In genomic region chr12:111368684-111369495, GRCh38 we compare ENCODE assay signal across 8 cellular contexts. TPM values are rescaled to one million over a fixed set of nuclear protein-coding genes. Genes with fewer than 3 reads are reported as not detected.
DNase-seq lines count a peak whose midpoint lies in the region; ATAC-seq and TF ChIP-seq lines count a peak whose summit lies in the region.

Gene PHETA1 (minus strand): TSS chr12:111369095. CDS start chr12:111363427, 5,668 bp downstream.

- no peak for TF ChIP-seq CTCF in colonic mucosa (IDR thresholded peaks at IDR 0.05)

- no peaks in the 10 kb centered on the region for H3K36me3 ChIP-seq in colonic mucosa

- no peaks in the 10 kb centered on the region for H3K27me3 ChIP-seq in colonic mucosa

- peak; percentile 61 for TF ChIP-seq POLR2A in GM18951 (IDR thresholded peaks at IDR 0.05; ENCODE audit: extremely low read depth, insufficient read depth, insufficient read length)

- intact Hi-C loops in colonic mucosa (cut with DNase I) (no loop called here), left colon (cut with DNase I, micrococcal nuclease) (no loop called here)

- ATAC-seq in HG03175 (IDR thresholded peaks at IDR 0.05; ENCODE audit: unreplicated experiment) (peak; percentile 92), left colon (peak; percentile 85)

- in situ Hi-C loops in GM18951 (cut with MboI; ENCODE audit: low sequenced_read_pairs, unreplicated experiment) = no loop called here

- H3K9ac ChIP-seq in colonic mucosa (ENCODE audit: low read depth in 2 of 2, low read length in 2 of 2) = peak within 1 kb of the TSS; percentile 92 to 96

- H3K4me1 ChIP-seq in colonic mucosa = peaks cover 12% of the 10 kb centered on the region

- H3K27ac ChIP-seq in colonic mucosa = peak within 1 kb of the TSS; percentile 77

- H3K9me3 ChIP-seq in colonic mucosa = no peaks in the 10 kb centered on the region

- DNase-seq in AG08396 (ENCODE audit: low spot score) (peak; percentile 97), NCI-H446 treated with DMSO at 0.1 percent for 48 hours (lab: John Stamatoyannopoulos, UW) (peak; percentile 45), colonic mucosa (peak; percentile 96), left colon (peak; percentile 94 to 97)
- DNase-seq in activated CD4-positive, alpha-beta T cell treated with anti-CD3 and anti-CD28 coated beads for 48 hours = peak; percentile 87
- peak; percentile 18 to 75 for DNase-seq in stimulated activated CD4-positive, alpha-beta T cell treated with anti-CD3 and anti-CD28 coated beads, Interleukin-1b, Interleukin-23, amount 100 ng/mL, for 1 hour (ENCODE audit: low read depth in 2 of 2)

- H3K4me3 ChIP-seq in colonic mucosa = peak within 1 kb of the TSS; percentile 99

RNA-seq across cellular contexts. Expression of gene PHETA1, which starts in this region (rescaled TPM):
- total RNA-seq in colonic mucosa (10 to 100 TPM; 21.8 to 43.6 TPM), left colon (10 to 100 TPM; 27.9 to 39.1 TPM)

Comparison
In these comparisons a context has a peak if more than half of its experiments do, and no peak if none do; other contexts are left out.
1. Peak in every context shown above with its lines: DNase-seq, ATAC-seq, H3K4me3 ChIP-seq and H3K27ac ChIP-seq.
2. DNase-seq: peak in every context shown above with its lines; median percentile 97 in AG08396; 96 in colonic mucosa; 96 in left colon; 87 in activated CD4-positive, alpha-beta T cell treated with anti-CD3 and anti-CD28 coated beads for 48 hours; 46 in stimulated activated CD4-positive, alpha-beta T cell treated with anti-CD3 and anti-CD28 coated beads, Interleukin-1b, Interleukin-23, amount 100 ng/mL, for 1 hour; 45 in NCI-H446 treated with DMSO at 0.1 percent for 48 hours.